In genomic region chr6:36874443-36875249, GRCh38 we compare ENCODE assay signal across 1 cellular context.
TF ChIP-seq lines count a peak whose summit lies in the region.

Gene PPIL1, minus strand, starts transcription at chr6:36874803. Its CDS starts 31 bp downstream, at chr6:36874772.

TF ChIP-seq in HepG2, 621 proteins besides CTCF, POLR2A, EP300 and RAD21 (continued from another document and continues in another):
- TF ChIP-seq THAP9 (CRISPR knock-in tag; IDR thresholded peaks at IDR 0.05; ENCODE audit: borderline replicate concordance) (peak; percentile 96), ZNF547 (CRISPR knock-in tag; IDR thresholded peaks at IDR 0.05) (peak; percentile 98), ZNF577 (CRISPR knock-in tag; IDR thresholded peaks at IDR 0.05; ENCODE audit: borderline replicate concordance, low read depth) (no peak), KDM5A (IDR thresholded peaks at IDR 0.05; ENCODE audit: borderline replicate concordance, low read length) (peak; percentile 98), TBL1XR1 (IDR thresholded peaks at IDR 0.05; ENCODE audit: borderline replicate concordance, low read length, partially characterized antibody) (peak; percentile 58), CC2D1A (CRISPR knock-in tag; IDR thresholded peaks at IDR 0.05) (no peak), ZNF468 (CRISPR knock-in tag; IDR thresholded peaks at IDR 0.05) (no peak), ZNF460 (CRISPR knock-in tag; IDR thresholded peaks at IDR 0.05; ENCODE audit: borderline replicate concordance) (no peak; the same call in 1 of the 2 replicates), ZNF891 (CRISPR knock-in tag; IDR thresholded peaks at IDR 0.05) (peak; percentile 100), FOXA1 (IDR thresholded peaks at IDR 0.05) (no peak), FOXA1 (CRISPR knock-in tag; IDR thresholded peaks at IDR 0.05) (no peak), STAG1 (CRISPR knock-in tag; IDR thresholded peaks at IDR 0.05) (no peak), ELK4 (CRISPR knock-in tag; IDR thresholded peaks at IDR 0.05; ENCODE audit: borderline replicate concordance) (no peak), JARID2 (CRISPR knock-in tag; IDR thresholded peaks at IDR 0.05; ENCODE audit: insufficient replicate concordance) (peak; percentile 59), ZNF230 (CRISPR knock-in tag; IDR thresholded peaks at IDR 0.05) (no peak), ASH2L (IDR thresholded peaks at IDR 0.05; ENCODE audit: insufficient read length, low read depth, low read length) (peak; percentile 100), REL (CRISPR knock-in tag; conservative IDR thresholded peaks at IDR 0.05) (no peak; the same call in 1 of the 2 replicates), ZNF407 (CRISPR knock-in tag; IDR thresholded peaks at IDR 0.05; ENCODE audit: not compliant biosample characterization) (peak; percentile 97), TOPORS (CRISPR knock-in tag; IDR thresholded peaks at IDR 0.05) (peak; percentile 87; the same call in 1 of the 2 replicates), TEAD3 (CRISPR knock-in tag; optimal IDR thresholded peaks at IDR 0.05; ENCODE audit: borderline replicate concordance) (peak; percentile 82), TRIM24 (CRISPR knock-in tag; IDR thresholded peaks at IDR 0.05) (no peak), ONECUT2 (CRISPR knock-in tag; IDR thresholded peaks at IDR 0.05) (peak; percentile 2; the same call in 1 of the 2 replicates), ZFP36L1 (CRISPR knock-in tag; IDR thresholded peaks at IDR 0.05) (0 out of 2 replicates have a peak, but pooled peaks have one; percentile 69), DZIP1 (CRISPR knock-in tag; IDR thresholded peaks at IDR 0.05) (no peak), NKX3-1 (CRISPR knock-in tag; IDR thresholded peaks at IDR 0.05) (no peak; the same call in none of the 2 replicates), ZBED4 (CRISPR knock-in tag; IDR thresholded peaks at IDR 0.05; ENCODE audit: borderline replicate concordance) (0 out of 2 replicates have a peak, but pooled peaks have one; percentile 28), YY1 (IDR thresholded peaks at IDR 0.05; ENCODE audit: insufficient read depth, insufficient replicate concordance, low read depth, low read length) (peak; percentile 93), LBX2 (CRISPR knock-in tag; IDR thresholded peaks at IDR 0.05; ENCODE audit: borderline replicate concordance) (peak; percentile 83; the same call in 1 of the 2 replicates), BATF2 (CRISPR knock-in tag; IDR thresholded peaks at IDR 0.05) (no peak), ZNF839 (CRISPR knock-in tag; IDR thresholded peaks at IDR 0.05; ENCODE audit: borderline replicate concordance) (peak; percentile 79; the same call in 1 of the 2 replicates), ZNF335 (CRISPR knock-in tag; IDR thresholded peaks at IDR 0.05) (peak; percentile 90), ZNF790 (CRISPR knock-in tag; IDR thresholded peaks at IDR 0.05; ENCODE audit: borderline replicate concordance) (peak; percentile 81; the same call in 1 of the 2 replicates), HMG20B (CRISPR knock-in tag; conservative IDR thresholded peaks at IDR 0.05) (no peak), CSRNP1 (CRISPR knock-in tag; IDR thresholded peaks at IDR 0.05) (peak; percentile 78; the same call in 1 of the 2 replicates), HNRNPH1 (optimal IDR thresholded peaks at IDR 0.05; ENCODE audit: low read depth, low read length) (no peak)
